Comparison of ENCODE assay signal across 9 cellular contexts in the genomic region with DNA sequence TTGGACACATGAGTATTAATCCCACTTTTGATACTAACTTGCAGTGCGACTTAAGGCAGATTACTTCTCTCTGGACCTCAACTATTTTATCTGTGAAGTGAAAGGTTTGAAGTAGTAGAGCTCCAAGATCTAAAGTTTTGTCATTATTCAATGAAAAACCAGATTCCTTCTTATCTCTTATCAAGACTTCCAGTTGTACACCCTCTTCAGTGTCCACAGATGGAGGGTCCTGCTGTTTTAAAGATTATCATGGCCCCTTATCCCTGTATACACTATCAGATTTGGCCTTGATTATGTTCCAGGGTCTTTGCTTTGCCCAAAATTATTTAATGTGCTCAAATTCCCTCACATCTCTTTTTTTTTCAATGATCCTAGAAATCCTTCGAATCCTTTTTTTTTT. TPM values are rescaled to one million over a fixed set of nuclear protein-coding genes. Genes with fewer than 3 reads are reported as not detected.
DNase-seq lines count a peak whose midpoint lies in the region; ATAC-seq and TF ChIP-seq lines count a peak whose summit lies in the region.
"Had no signal": no experiment of that assay in that cellular context is flagged by ENCODE, and none has a peak within 500 bp of the region (broad histone marks: within the 10 kb centered on the region; RNA-seq: fewer than 3 reads in every experiment).

No MANE protein-coding gene starts in this region.

- no peak for DNase-seq in GM12865 (ENCODE audit: low read depth)
- no peak for DNase-seq in Peyer's patch
- DNase-seq in fibroblast of mammary gland (ENCODE audit: low read depth): no peak
- no peak for DNase-seq in NCI-H2107 (lab: John Stamatoyannopoulos, UW)
- DNase-seq: NCI-H1436 had no signal

- ATAC-seq in GM21390 (IDR thresholded peaks at IDR 0.05; ENCODE audit: unreplicated experiment) (no peak), GM18907 (IDR thresholded peaks at IDR 0.05; ENCODE audit: unreplicated experiment) (no peak), esophagus mucosa (no peak)

- no peak for TF ChIP-seq CTCF in GM12865 (IDR thresholded peaks at IDR 0.05; ENCODE audit: insufficient read depth, low read depth, low read length, missing control alignments)
- no peak for TF ChIP-seq CTCF in Peyer's patch (IDR thresholded peaks at IDR 0.05)
- TF ChIP-seq CTCF in fibroblast of mammary gland (conservative IDR thresholded peaks at IDR 0.05; ENCODE audit: control insufficient read depth, insufficient read depth, low read depth, low read length): no peak

- H3K27ac ChIP-seq in Peyer's patch: no peak overlapping the region
- H3K27ac ChIP-seq in rectal smooth muscle tissue (ENCODE audit: low read depth, low read length): no peak overlapping the region

- H3K27me3 ChIP-seq in Peyer's patch (no peaks in the 10 kb centered on the region), rectal smooth muscle tissue (ENCODE audit: control insufficient read depth, insufficient read depth, low read length) (no peaks in the 10 kb centered on the region)

- H3K9ac ChIP-seq in rectal smooth muscle tissue (ENCODE audit: low read length): no peak overlapping the region

- no peaks in the 10 kb centered on the region for H3K9me3 ChIP-seq in Peyer's patch

- H3K36me3 ChIP-seq in Peyer's patch (no peaks in the 10 kb centered on the region), rectal smooth muscle tissue (ENCODE audit: control insufficient read depth, insufficient read depth, low read length) (no peaks in the 10 kb centered on the region)

- peaks cover 0 to 33% (median 3%) of the 10 kb centered on the region in 4 donors for H3K4me1 ChIP-seq in Peyer's patch
- H3K4me1 ChIP-seq in rectal smooth muscle tissue (ENCODE audit: control insufficient read depth, insufficient read depth, low read length): peaks cover 12% of the 10 kb centered on the region

- no peak for TF ChIP-seq POLR2A in Peyer's patch (IDR thresholded peaks at IDR 0.05)

- H3K4me3 ChIP-seq in GM12865 (ENCODE audit: low read depth, low read length) (peak overlapping the region; percentile 99), Peyer's patch (peak overlapping the region; percentile 72 to 99 (median 93)), fibroblast of mammary gland (ENCODE audit: control insufficient read depth, low read depth, low read length) (peak overlapping the region; percentile 97), rectal smooth muscle tissue (ENCODE audit: low read length) (peak overlapping the region; percentile 92)

RNA-seq across cellular contexts. Expression of gene C1orf50, which starts 1.1 kb away (rescaled TPM):
- 10 to 100 TPM in 1 of 4 donors, 1 to 10 TPM in 3; 1.7 to 11.6 (median 4.4) TPM for total RNA-seq in Peyer's patch
- total RNA-seq in esophagus mucosa: 6.1 TPM

RNA-seq across cellular contexts. Expression of gene P3H1, which starts 1.3 kb away (rescaled TPM):
- total RNA-seq in Peyer's patch (100 to 1,000 TPM in 1 of 4 donors, 10 to 100 TPM in 3; 19.4 to 151 (median 27.9) TPM), esophagus mucosa (7.1 TPM)

RNA-seq across cellular contexts. Expression of gene TMEM269, which starts 16.6 kb away (rescaled TPM):
- total RNA-seq in Peyer's patch: not detected
- 0.08 TPM for total RNA-seq in esophagus mucosa

RNA-seq across cellular contexts. Expression of gene CLDN19, which starts 28.1 kb away (rescaled TPM):
- not detected for total RNA-seq in Peyer's patch
- not detected for total RNA-seq in esophagus mucosa

RNA-seq across cellular contexts. Expression of gene ERMAP, which starts 48.8 kb away (rescaled TPM):
- 10 to 100 TPM; 11.2 to 15.3 (median 13.6) TPM for total RNA-seq in Peyer's patch
- total RNA-seq in esophagus mucosa: 10.6 TPM
